26 cellular contexts compared by ENCODE assay signal in the genomic region with DNA sequence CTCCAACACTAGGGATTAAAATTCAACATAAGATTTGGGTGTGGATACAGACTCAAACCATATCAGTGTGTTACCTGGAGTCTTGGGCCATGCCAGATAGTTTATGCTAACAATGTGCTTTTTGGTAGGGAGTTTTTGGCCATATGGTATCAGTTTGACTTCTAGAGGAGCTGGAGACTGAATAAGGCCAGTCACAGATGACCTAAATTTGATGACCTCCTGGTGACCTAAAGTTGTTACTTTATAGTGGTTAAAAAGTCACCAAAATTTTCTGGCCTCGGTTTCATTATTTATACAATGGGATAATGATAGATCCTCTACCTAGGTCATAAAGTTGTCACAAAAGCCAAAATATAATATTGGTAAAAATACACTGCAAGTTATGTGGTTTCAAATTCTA.
"Had no signal": no experiment of that assay in that cellular context is flagged by ENCODE, and none has a peak within 500 bp of the region (broad histone marks: within the 10 kb centered on the region; RNA-seq: fewer than 3 reads in every experiment).

No MANE protein-coding gene starts in this region.

- H3K36me3 ChIP-seq: gastrocnemius medialis, ovary, sigmoid colon, suprapubic skin, transverse colon, upper lobe of right lung, vagina had no signal

- H3K9me3 ChIP-seq: gastrocnemius medialis, ovary, psoas muscle, sigmoid colon, suprapubic skin, transverse colon, upper lobe of right lung, vagina had no signal

- H3K4me1 ChIP-seq: gastrocnemius medialis, psoas muscle, sigmoid colon, suprapubic skin, upper lobe of right lung, vagina had no signal

- H3K4me3 ChIP-seq: dorsolateral prefrontal cortex, gastrocnemius medialis, lung, ovary, psoas muscle, sigmoid colon, suprapubic skin, transverse colon, upper lobe of right lung, vagina had no signal

- H3K27me3 ChIP-seq: dorsolateral prefrontal cortex, gastrocnemius medialis, ovary, sigmoid colon, suprapubic skin, transverse colon, upper lobe of right lung, vagina had no signal

- H3K27ac ChIP-seq: dorsolateral prefrontal cortex, epithelial cell of prostate, gastrocnemius medialis, ovary, psoas muscle, sigmoid colon, suprapubic skin, transverse colon, upper lobe of right lung, vagina had no signal

- DNase-seq: dorsolateral prefrontal cortex; effector CD4-positive, alpha-beta T cell; foreskin fibroblast; gastrocnemius medialis; head of caudate nucleus; kidney; natural killer cell; occipital lobe; ovary; posterior cingulate gyrus; psoas muscle; right cardiac atrium; sigmoid colon; stimulated activated CD4-positive, alpha-beta T cell treated with anti-CD3 and anti-CD28 coated beads, Interleukin-15, amount 100 ng/mL, for 24 hours; stimulated activated CD4-positive, alpha-beta T cell treated with anti-CD3 and anti-CD28 coated beads, Interleukin-4, amount 100 ng/mL, for 1 hour; stimulated activated CD8-positive, alpha-beta memory T cell treated with anti-CD3 and anti-CD28 coated beads, Interleukin-4, amount 100 ng/mL, for 48 hours; stimulated activated naive CD4-positive, alpha-beta T cell; stimulated activated naive CD8-positive, alpha-beta T cell treated with anti-CD3 and anti-CD28 coated beads, Interleukin-15, amount 100 ng/mL, for 72 hours; transverse colon; upper lobe of right lung had no signal

- ATAC-seq: esophagus mucosa; gastrocnemius medialis; left lobe of liver; natural killer cell; psoas muscle; right cardiac atrium; stimulated activated naive CD8-positive, alpha-beta T cell treated with anti-CD3 and anti-CD28 coated beads, Interleukin-15, amount 100 ng/mL, for 72 hours; upper lobe of right lung had no signal
